In the genomic region with DNA sequence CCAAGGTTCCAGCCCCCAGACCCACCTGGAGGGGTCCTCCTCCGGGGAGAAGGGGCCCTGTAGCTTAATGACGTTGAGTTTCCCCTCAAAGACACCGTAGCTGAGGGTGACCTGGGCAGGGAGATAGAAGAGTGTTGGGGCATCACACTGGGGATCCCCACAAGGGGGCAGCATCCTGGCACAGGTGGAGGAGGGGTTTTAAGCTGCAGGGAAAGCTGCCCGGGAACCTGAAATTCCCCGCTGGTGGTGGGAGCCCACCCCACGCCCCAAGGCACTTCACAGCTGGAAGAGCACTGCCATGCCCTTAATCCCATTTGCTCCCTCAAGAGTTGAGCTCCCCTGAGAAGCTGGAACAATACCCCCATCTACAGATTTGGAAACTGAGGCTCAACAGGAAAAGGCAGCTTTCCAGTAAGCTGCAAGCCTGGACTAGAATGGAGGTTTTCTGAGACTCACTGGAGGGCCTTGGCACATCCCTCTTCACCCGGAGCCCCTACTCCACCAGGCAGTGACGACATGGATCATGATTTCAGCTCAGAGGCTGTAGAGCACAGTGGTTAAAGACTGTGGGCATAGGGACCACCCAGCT, we compare ENCODE assay signal across 8 cellular contexts. TPM values are rescaled to one million over a fixed set of nuclear protein-coding genes. Genes with fewer than 3 reads are reported as not detected.
DNase-seq lines count a peak whose midpoint lies in the region; ATAC-seq and TF ChIP-seq lines count a peak whose summit lies in the region.

No MANE protein-coding gene starts in this region.

- no peak overlapping the region for H3K4me3 Mint-ChIP-seq in naive thymus-derived CD8-positive, alpha-beta T cell

- H3K27ac ChIP-seq in 22Rv1 (no peak overlapping the region), SJCRH30 (no peak overlapping the region), brain microvascular endothelial cell (no peak overlapping the region)

- H3K4me3 ChIP-seq in SJCRH30 (no peak overlapping the region), brain microvascular endothelial cell (ENCODE audit: low read depth, low read length) (no peak overlapping the region)

- no peaks in the 10 kb centered on the region for H3K9me3 ChIP-seq in SJCRH30 (replicated peaks)

- H3K9me3 Mint-ChIP-seq in naive thymus-derived CD8-positive, alpha-beta T cell, result no peaks in the 10 kb centered on the region

- DNase-seq in SJCRH30 (peak; percentile 54 to 67), brain microvascular endothelial cell (no peak), NCI-H226 (no peak)
- DNase-seq in naive thymus-derived CD8-positive, alpha-beta T cell, result peak in 8 of 10 donors; percentile 28 to 75 (median 46)

- peak; percentile 42 to 58 for ATAC-seq in naive thymus-derived CD8-positive, alpha-beta T cell
- no peak for ATAC-seq in HG03442 (IDR thresholded peaks at IDR 0.05; ENCODE audit: unreplicated experiment)
- no peak for ATAC-seq in GM18861 (IDR thresholded peaks at IDR 0.05; ENCODE audit: unreplicated experiment)

- peaks cover 7 to 33% (median 18%) of the 10 kb centered on the region in 4 donors for H3K4me1 Mint-ChIP-seq in naive thymus-derived CD8-positive, alpha-beta T cell

- peaks cover 10% of the 10 kb centered on the region for H3K27me3 ChIP-seq in SJCRH30
- peaks cover 6% of the 10 kb centered on the region for H3K27me3 ChIP-seq in brain microvascular endothelial cell (replicated peaks)

- no peaks in the 10 kb centered on the region for H3K27me3 Mint-ChIP-seq in naive thymus-derived CD8-positive, alpha-beta T cell

- POLR2A ChIA-PET in naive thymus-derived CD8-positive, alpha-beta T cell (lab: Charles Lee), result interaction anchor here (0.6 to 3.8 kb wide), 8 partner anchors 8 to 319 kb away, joined by 3 to 36 read pairs (median 4); partner anchors contain the start of genes CARD10 and MFNG

- in situ Hi-C loops in brain microvascular endothelial cell (cut with HindIII; ENCODE audit: low pct_ligation_motif_present, low sequenced_read_pairs), result no loop called here

- TF ChIP-seq CTCF in 22Rv1 (IDR thresholded peaks at IDR 0.05), result peak; percentile 52
- peak; percentile 66 for TF ChIP-seq CTCF in GM12874 (IDR thresholded peaks at IDR 0.05; ENCODE audit: insufficient read depth, low read depth, low read length)
- peak; percentile 88 for TF ChIP-seq CTCF in brain microvascular endothelial cell (IDR thresholded peaks at IDR 0.05; ENCODE audit: low read depth, low read length, missing control alignments)

- peaks cover 0 to 85% (median 16%) of the 10 kb centered on the region in 3 donors for H3K36me3 Mint-ChIP-seq in naive thymus-derived CD8-positive, alpha-beta T cell

- H3K36me3 ChIP-seq in SJCRH30, result no peaks in the 10 kb centered on the region
- no peaks in the 10 kb centered on the region for H3K36me3 ChIP-seq in brain microvascular endothelial cell (replicated peaks)

- H3K4me1 ChIP-seq in SJCRH30, result no peaks in the 10 kb centered on the region

- H3K27ac Mint-ChIP-seq in naive thymus-derived CD8-positive, alpha-beta T cell, result peak overlapping the region in 8 of 10 donors; percentile 26 to 89 (median 56)

RNA-seq across cellular contexts. Expression of gene MFNG, which starts 13.7 kb away (rescaled TPM):
- total RNA-seq in SJCRH30 (2014; rRNA removed; shearing (Covaris generic)), result 0.36 and 1.1 TPM in 2 replicates
- 100 to 1,000 TPM; 233 to 235 TPM for total RNA-seq in naive thymus-derived CD8-positive, alpha-beta T cell
- 100 to 1,000 TPM; 290 to 401 (median 329) TPM for polyA plus RNA-seq in naive thymus-derived CD8-positive, alpha-beta T cell

RNA-seq across cellular contexts. Expression of gene ELFN2, which starts 45.2 kb away (rescaled TPM):
- total RNA-seq in SJCRH30 (2014; rRNA removed; shearing (Covaris generic)), result under 0.01 and 0.02 TPM in 2 replicates
- under 1 TPM; 0.55 to 0.88 TPM for total RNA-seq in naive thymus-derived CD8-positive, alpha-beta T cell
- not detected for polyA plus RNA-seq in naive thymus-derived CD8-positive, alpha-beta T cell

RNA-seq across cellular contexts. Expression of gene CARD10, which starts 46.7 kb away (rescaled TPM):
- 28.9 and 30.9 TPM in 2 replicates for total RNA-seq in SJCRH30 (2014; rRNA removed; shearing (Covaris generic))
- 1 to 10 TPM; 1.2 to 1.4 TPM for total RNA-seq in naive thymus-derived CD8-positive, alpha-beta T cell
- polyA plus RNA-seq in naive thymus-derived CD8-positive, alpha-beta T cell, result under 1 TPM in 1 of 3 donors, not detected in 2; 0.22 TPM

Comparison
In these comparisons a context has a peak if more than half of its experiments do, and no peak if none do; other contexts are left out.
1. DNase-seq: peak in SJCRH30 (2 of 2) and naive thymus-derived CD8-positive, alpha-beta T cell (8 of 10); none in brain microvascular endothelial cell (single experiment) and NCI-H226 (single experiment).
2. ATAC-seq: peak in naive thymus-derived CD8-positive, alpha-beta T cell (2 of 2); none in HG03442 (single experiment) and GM18861 (single experiment).
3. RNA of gene MFNG, which starts 13.7 kb away (total RNA-seq): 233 to 235 TPM in naive thymus-derived CD8-positive, alpha-beta T cell; 0.36 to 1.1 TPM in SJCRH30; every median in the first group is over 100 times any median in the second.
4. RNA of gene CARD10, which starts 46.7 kb away (total RNA-seq): 28.9 to 30.9 TPM in SJCRH30; 1.2 to 1.4 TPM in naive thymus-derived CD8-positive, alpha-beta T cell; every median in the first group is over 10 times any median in the second.
5. Peak in every context shown above with its lines, with median percentiles within 50 percentile points of each other: CTCF ChIP-seq.